1 cellular context compared by ENCODE assay signal in the genomic region with DNA sequence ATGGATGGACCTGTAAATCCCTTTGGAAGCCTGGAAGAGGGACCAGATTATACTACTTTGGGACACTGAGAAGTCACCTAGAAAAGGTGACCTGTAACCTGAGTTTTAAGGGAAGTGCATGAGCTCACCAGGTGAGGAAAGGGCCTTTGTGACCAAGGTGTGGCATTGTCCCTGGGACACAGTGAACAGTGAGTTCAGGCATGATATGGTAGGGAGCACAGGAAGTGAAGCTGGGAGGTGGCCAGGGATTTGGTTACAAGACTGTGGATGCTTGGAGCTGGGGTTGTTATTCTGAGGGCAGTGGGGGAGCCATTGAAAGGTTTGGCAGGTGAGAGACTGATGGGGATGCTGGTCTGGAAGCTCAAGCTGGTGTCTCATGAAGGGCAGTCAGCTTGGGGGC.
TF ChIP-seq lines count a peak whose summit lies in the region.

No MANE protein-coding gene starts in this region.

TF ChIP-seq in SK-N-SH, 30 proteins besides CTCF, POLR2A, EP300 and RAD21 (continued from another document):
- TF ChIP-seq, protein P1, sequence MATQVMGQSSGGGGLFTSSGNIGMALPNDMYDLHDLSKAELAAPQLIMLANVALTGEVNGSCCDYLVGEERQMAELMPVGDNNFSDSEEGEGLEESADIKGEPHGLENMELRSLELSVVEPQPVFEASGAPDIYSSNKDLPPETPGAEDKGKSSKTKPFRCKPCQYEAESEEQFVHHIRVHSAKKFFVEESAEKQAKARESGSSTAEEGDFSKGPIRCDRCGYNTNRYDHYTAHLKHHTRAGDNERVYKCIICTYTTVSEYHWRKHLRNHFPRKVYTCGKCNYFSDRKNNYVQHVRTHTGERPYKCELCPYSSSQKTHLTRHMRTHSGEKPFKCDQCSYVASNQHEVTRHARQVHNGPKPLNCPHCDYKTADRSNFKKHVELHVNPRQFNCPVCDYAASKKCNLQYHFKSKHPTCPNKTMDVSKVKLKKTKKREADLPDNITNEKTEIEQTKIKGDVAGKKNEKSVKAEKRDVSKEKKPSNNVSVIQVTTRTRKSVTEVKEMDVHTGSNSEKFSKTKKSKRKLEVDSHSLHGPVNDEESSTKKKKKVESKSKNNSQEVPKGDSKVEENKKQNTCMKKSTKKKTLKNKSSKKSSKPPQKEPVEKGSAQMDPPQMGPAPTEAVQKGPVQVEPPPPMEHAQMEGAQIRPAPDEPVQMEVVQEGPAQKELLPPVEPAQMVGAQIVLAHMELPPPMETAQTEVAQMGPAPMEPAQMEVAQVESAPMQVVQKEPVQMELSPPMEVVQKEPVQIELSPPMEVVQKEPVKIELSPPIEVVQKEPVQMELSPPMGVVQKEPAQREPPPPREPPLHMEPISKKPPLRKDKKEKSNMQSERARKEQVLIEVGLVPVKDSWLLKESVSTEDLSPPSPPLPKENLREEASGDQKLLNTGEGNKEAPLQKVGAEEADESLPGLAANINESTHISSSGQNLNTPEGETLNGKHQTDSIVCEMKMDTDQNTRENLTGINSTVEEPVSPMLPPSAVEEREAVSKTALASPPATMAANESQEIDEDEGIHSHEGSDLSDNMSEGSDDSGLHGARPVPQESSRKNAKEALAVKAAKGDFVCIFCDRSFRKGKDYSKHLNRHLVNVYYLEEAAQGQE (IDR thresholded peaks at IDR 0.05; ENCODE audit: low read depth, low read length), result no peak
- TF ChIP-seq RXRA (IDR thresholded peaks at IDR 0.05; ENCODE audit: borderline replicate concordance, low read depth) (no peak), ELF1 (IDR thresholded peaks at IDR 0.05) (no peak), GABPA (IDR thresholded peaks at IDR 0.05; ENCODE audit: low read depth) (no peak), SIN3A (IDR thresholded peaks at IDR 0.05; ENCODE audit: borderline replicate concordance, low read depth, low read length) (no peak), YY1 (IDR thresholded peaks at IDR 0.05; ENCODE audit: low read depth) (no peak), FOXJ3 (CRISPR knock-in tag; IDR thresholded peaks at IDR 0.05) (no peak), TAF1 (IDR thresholded peaks at IDR 0.05; ENCODE audit: borderline replicate concordance, low read depth, low read length) (no peak), NFIC (IDR thresholded peaks at IDR 0.05; ENCODE audit: borderline replicate concordance) (no peak)
- TF ChIP-seq, protein P2, sequence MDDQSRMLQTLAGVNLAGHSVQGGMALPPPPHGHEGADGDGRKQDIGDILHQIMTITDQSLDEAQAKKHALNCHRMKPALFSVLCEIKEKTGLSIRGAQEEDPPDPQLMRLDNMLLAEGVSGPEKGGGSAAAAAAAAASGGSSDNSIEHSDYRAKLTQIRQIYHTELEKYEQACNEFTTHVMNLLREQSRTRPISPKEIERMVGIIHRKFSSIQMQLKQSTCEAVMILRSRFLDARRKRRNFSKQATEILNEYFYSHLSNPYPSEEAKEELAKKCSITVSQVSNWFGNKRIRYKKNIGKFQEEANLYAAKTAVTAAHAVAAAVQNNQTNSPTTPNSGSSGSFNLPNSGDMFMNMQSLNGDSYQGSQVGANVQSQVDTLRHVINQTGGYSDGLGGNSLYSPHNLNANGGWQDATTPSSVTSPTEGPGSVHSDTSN (IDR thresholded peaks at IDR 0.05), result no peak
- TF ChIP-seq, protein P3, sequence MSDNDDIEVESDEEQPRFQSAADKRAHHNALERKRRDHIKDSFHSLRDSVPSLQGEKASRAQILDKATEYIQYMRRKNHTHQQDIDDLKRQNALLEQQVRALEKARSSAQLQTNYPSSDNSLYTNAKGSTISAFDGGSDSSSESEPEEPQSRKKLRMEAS (IDR thresholded peaks at IDR 0.05; ENCODE audit: low read depth), result no peak
